9 cellular contexts compared by ENCODE assay signal in genomic region chr6:39791311-39791710, GRCh38. TPM values are rescaled to one million over a fixed set of nuclear protein-coding genes. Genes with fewer than 3 reads are reported as not detected.
DNase-seq lines count a peak whose midpoint lies in the region; ATAC-seq and TF ChIP-seq lines count a peak whose summit lies in the region.
"Had no signal": no experiment of that assay in that cellular context is flagged by ENCODE, and none has a peak within 500 bp of the region (broad histone marks: within the 10 kb centered on the region; RNA-seq: fewer than 3 reads in every experiment).

No MANE protein-coding gene starts in this region.

- in situ Hi-C loops in Panc1 (cut with HindIII; ENCODE audit: low pct_unique_long_range_greater_than_20kb, low sequenced_read_pairs), result no loop called here
- in situ Hi-C loops in gastrocnemius medialis (cut with MboI; ENCODE audit: low sequenced_read_pairs in 4 of 4), result no loop called here

- POLR2A ChIA-PET in Panc1 (lab: Charles Lee), result no interaction called here
- POLR2A ChIA-PET in activated CD4-positive, alpha-beta memory T cell treated with anti-CD3 and anti-CD28 coated beads, Interleukin-2, amount 10 ng/mL, durations not matched to agents 7 days and 5 days (lab: Charles Lee), result no interaction called here

- H3K9me3 Mint-ChIP-seq in activated CD4-positive, alpha-beta memory T cell treated with anti-CD3 and anti-CD28 coated beads, Interleukin-2, amount 10 ng/mL, durations not matched to agents 7 days and 5 days, result no peaks in the 10 kb centered on the region
- H3K9me3 Mint-ChIP-seq in T-helper 2 cell treated with Interferon-gamma antibody and Interleukin-4, amounts not matched to agents 5 μg/mL and 100 μg/mL, for 36 hours, result no peaks in the 10 kb centered on the region
- H3K9me3 Mint-ChIP-seq: stimulated activated naive CD8-positive, alpha-beta T cell treated with anti-CD3 and anti-CD28 coated beads, Interleukin-15, amount 100 ng/mL, for 72 hours had no signal

- TF ChIP-seq POLR2A in gastrocnemius medialis (IDR thresholded peaks at IDR 0.05), result no peak

- no peak overlapping the region for H3K4me3 Mint-ChIP-seq in activated CD4-positive, alpha-beta memory T cell treated with anti-CD3 and anti-CD28 coated beads, Interleukin-2, amount 10 ng/mL, durations not matched to agents 7 days and 5 days
- no peak overlapping the region for H3K4me3 Mint-ChIP-seq in T-helper 2 cell treated with Interferon-gamma antibody and Interleukin-4, amounts not matched to agents 5 μg/mL and 100 μg/mL, for 36 hours

- CTCF ChIA-PET in Panc1 (lab: Charles Lee), result interaction anchor here (0.7 kb wide), 1 partner anchor 793 kb away, joined by 6 read pairs; no protein-coding TSS in a partner anchor
- CTCF ChIA-PET in activated CD4-positive, alpha-beta memory T cell treated with anti-CD3 and anti-CD28 coated beads, Interleukin-2, amount 10 ng/mL, durations not matched to agents 7 days and 5 days (lab: Charles Lee), result no interaction called here

- peaks cover 33% of the 10 kb centered on the region for H3K27me3 Mint-ChIP-seq in activated CD4-positive, alpha-beta memory T cell treated with anti-CD3 and anti-CD28 coated beads, Interleukin-2, amount 10 ng/mL, durations not matched to agents 7 days and 5 days
- peaks cover 41% of the 10 kb centered on the region for H3K27me3 Mint-ChIP-seq in T-helper 2 cell treated with Interferon-gamma antibody and Interleukin-4, amounts not matched to agents 5 μg/mL and 100 μg/mL, for 36 hours (ENCODE audit: low read depth)

- intact Hi-C loops in Panc1 (cut with micrococcal nuclease; ENCODE audit: unreplicated experiment) (no loop called here), Right ventricle myocardium superior (cut with DNase I) (no loop called here), gastrocnemius medialis (cut with DNase I; ENCODE audit: low total_unique reads) (loop anchor here (5.0 kb wide), 1 partner anchor 101 kb away; no protein-coding TSS in a partner anchor)

- H3K4me3 ChIP-seq in Panc1 (ENCODE audit: low read depth in 2 of 2, low read length in 2 of 2) (no peak overlapping the region), gastrocnemius medialis (peak overlapping the region in 1 of 4 donors; percentile 88)

- no peaks in the 10 kb centered on the region for H3K36me3 ChIP-seq in Panc1 (ENCODE audit: control insufficient read depth, insufficient read depth, low read length)
- H3K36me3 ChIP-seq in gastrocnemius medialis, result no peaks in the 10 kb centered on the region

- no peaks in the 10 kb centered on the region for H3K4me1 Mint-ChIP-seq in activated CD4-positive, alpha-beta memory T cell treated with anti-CD3 and anti-CD28 coated beads, Interleukin-2, amount 10 ng/mL, durations not matched to agents 7 days and 5 days
- H3K4me1 Mint-ChIP-seq in T-helper 2 cell treated with Interferon-gamma antibody and Interleukin-4, amounts not matched to agents 5 μg/mL and 100 μg/mL, for 36 hours (ENCODE audit: low read depth), result peaks cover 1% of the 10 kb centered on the region

- H3K27ac Mint-ChIP-seq in activated CD4-positive, alpha-beta memory T cell treated with anti-CD3 and anti-CD28 coated beads, Interleukin-2, amount 10 ng/mL, durations not matched to agents 7 days and 5 days, result no peak overlapping the region
- no peak overlapping the region for H3K27ac Mint-ChIP-seq in T-helper 2 cell treated with Interferon-gamma antibody and Interleukin-4, amounts not matched to agents 5 μg/mL and 100 μg/mL, for 36 hours
- H3K27ac Mint-ChIP-seq: stimulated activated naive CD8-positive, alpha-beta T cell treated with anti-CD3 and anti-CD28 coated beads, Interleukin-15, amount 100 ng/mL, for 72 hours had no signal

- ATAC-seq in Panc1, result no peak
- ATAC-seq in Right ventricle myocardium superior (ENCODE audit: poor library complexity), result peak; percentile 40
- peak; percentile 35 to 65 for ATAC-seq in gastrocnemius medialis

- H3K27me3 ChIP-seq in Panc1 (ENCODE audit: control insufficient read depth, insufficient read depth, low read length) (peaks cover 19% of the 10 kb centered on the region; the same call in 1 of the 2 replicates), gastrocnemius medialis (no peaks in the 10 kb centered on the region)

- H3K27ac ChIP-seq in Panc1 (ENCODE audit: low read length) (no peak overlapping the region), gastrocnemius medialis (peak overlapping the region; percentile 74 to 87 (median 79))

- no peak for DNase-seq in Panc1 (ENCODE audit: low read depth, low spot score)
- no peak for DNase-seq in Right ventricle myocardium superior
- DNase-seq in gastrocnemius medialis, result peak; percentile 32 to 44
- DNase-seq in activated CD4-positive, alpha-beta memory T cell treated with anti-CD3 and anti-CD28 coated beads, Interleukin-2, amount 10 ng/mL, durations not matched to agents 7 days and 5 days, result no peak
- no peak for DNase-seq in NK-92 treated with Interleukin-12 subunit alpha and Interleukin-12 subunit beta, amount 100 ng/mL, for 24 hours (lab: John Stamatoyannopoulos, UW)
- no peak for DNase-seq in T-helper 2 cell treated with Interferon-gamma antibody and Interleukin-4, amounts not matched to agents 5 μg/mL and 100 μg/mL, for 36 hours (ENCODE audit: low spot score)
- DNase-seq: NCI-H1694; stimulated activated naive CD8-positive, alpha-beta T cell treated with anti-CD3 and anti-CD28 coated beads, Interleukin-15, amount 100 ng/mL, for 72 hours had no signal

- BruUV-seq in Panc1 (replicated peaks; lab: Mats Ljungman, UMichigan), result no TSS peak

- H3K4me1 ChIP-seq in Panc1 (ENCODE audit: control insufficient read depth, insufficient read depth, low read length), result no peaks in the 10 kb centered on the region; the same call in 1 of the 2 replicates
- peaks cover 14 to 19% of the 10 kb centered on the region in 2 donors for H3K4me1 ChIP-seq in gastrocnemius medialis

- H3K36me3 Mint-ChIP-seq in activated CD4-positive, alpha-beta memory T cell treated with anti-CD3 and anti-CD28 coated beads, Interleukin-2, amount 10 ng/mL, durations not matched to agents 7 days and 5 days (ENCODE audit: low read depth), result no peaks in the 10 kb centered on the region
- no peaks in the 10 kb centered on the region for H3K36me3 Mint-ChIP-seq in T-helper 2 cell treated with Interferon-gamma antibody and Interleukin-4, amounts not matched to agents 5 μg/mL and 100 μg/mL, for 36 hours (ENCODE audit: low read depth)

- H3K9me3 ChIP-seq in Panc1 (ENCODE audit: control insufficient read depth, insufficient read depth, low read depth, low read length), result no peaks in the 10 kb centered on the region
- no peaks in the 10 kb centered on the region for H3K9me3 ChIP-seq in gastrocnemius medialis

- peak; percentile 14; the same call in 1 of the 3 replicates for TF ChIP-seq CTCF in GM12872 (IDR thresholded peaks at IDR 0.05; ENCODE audit: insufficient read depth, low read depth, low read length)
- peak; percentile 30; the same call in 1 of the 2 replicates for TF ChIP-seq CTCF in Panc1 (IDR thresholded peaks at IDR 0.05)
- peak in 2 of 5 experiments; percentile 24 to 31 for TF ChIP-seq CTCF in gastrocnemius medialis (IDR thresholded peaks at IDR 0.05 in 4 of 5, conservative IDR thresholded peaks at IDR 0.05 in 1 of 5)

RNA-seq across cellular contexts. Expression of gene DAAM2, which starts 0.9 kb away (rescaled TPM):
- not detected for total RNA-seq in Panc1 (2021; ENCODE audit: unreplicated experiment)
- not detected for polyA plus RNA-seq in Panc1 (2012; ENCODE audit: insufficient read length)
- total RNA-seq in Right ventricle myocardium superior, result 13.0 TPM
- 10 to 100 TPM; 25.9 to 84.0 (median 48.5) TPM for total RNA-seq in gastrocnemius medialis
- not detected for total RNA-seq in activated CD4-positive, alpha-beta memory T cell treated with anti-CD3 and anti-CD28 coated beads, Interleukin-2, amount 10 ng/mL, durations not matched to agents 7 days and 5 days

Comparison
In these comparisons a context has a peak if more than half of its experiments do, and no peak if none do; other contexts are left out.
1. DNase-seq: peak in gastrocnemius medialis (2 of 2); none in Panc1 (single experiment), Right ventricle myocardium superior (single experiment), activated CD4-positive, alpha-beta memory T cell treated with anti-CD3 and anti-CD28 coated beads, Interleukin-2, amount 10 ng/mL, durations not matched to agents 7 days and 5 days (single experiment), NK-92 treated with Interleukin-12 subunit alpha and Interleukin-12 subunit beta, amount 100 ng/mL, for 24 hours (single experiment) and T-helper 2 cell treated with Interferon-gamma antibody and Interleukin-4, amounts not matched to agents 5 μg/mL and 100 μg/mL, for 36 hours (single experiment).
2. RNA of gene DAAM2, which starts 0.9 kb away (total RNA-seq): 25.9 to 84.0 TPM in gastrocnemius medialis and 13.0 TPM in Right ventricle myocardium superior (single experiment); not detected in Panc1 (single experiment) and not detected in activated CD4-positive, alpha-beta memory T cell treated with anti-CD3 and anti-CD28 coated beads, Interleukin-2, amount 10 ng/mL, durations not matched to agents 7 days and 5 days; every median in the first group is over 10 times any median in the second.